Comparison of ENCODE assay signal across 19 cellular contexts in the genomic region with DNA sequence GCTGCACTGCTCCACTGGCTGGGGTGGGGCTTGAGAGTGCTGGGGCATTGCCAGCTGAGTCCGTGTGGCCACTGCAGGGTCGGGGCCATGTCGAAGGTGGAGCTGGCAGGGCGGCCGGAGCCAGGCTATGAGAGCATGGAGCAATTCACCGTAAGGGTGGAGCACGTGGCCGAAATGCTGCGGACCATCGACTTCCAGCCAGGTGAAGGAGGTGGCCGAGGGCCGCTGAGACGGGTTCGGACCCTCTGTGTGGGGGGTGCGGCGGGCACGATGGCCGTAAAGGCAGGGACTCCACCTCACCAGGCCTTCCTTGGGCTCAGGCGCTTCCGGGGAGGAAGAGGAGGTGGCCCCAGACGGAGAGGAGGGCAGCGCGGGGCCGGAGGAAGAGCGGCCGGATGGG. TPM values are rescaled to one million over a fixed set of nuclear protein-coding genes. Genes with fewer than 3 reads are reported as not detected.
DNase-seq lines count a peak whose midpoint lies in the region; ATAC-seq, FAIRE-seq and TF ChIP-seq lines count a peak whose summit lies in the region.
"Had no signal": no experiment of that assay in that cellular context is flagged by ENCODE, and none has a peak within 500 bp of the region (broad histone marks: within the 10 kb centered on the region; RNA-seq: fewer than 3 reads in every experiment).

No MANE protein-coding gene starts in this region.

- no peaks in the 10 kb centered on the region for H3K9me3 ChIP-seq in HUES64 (ENCODE audit: insufficient read depth, low read depth, low read length)
- no peaks in the 10 kb centered on the region for H3K9me3 ChIP-seq in psoas muscle
- no peaks in the 10 kb centered on the region for H3K9me3 ChIP-seq in transverse colon
- H3K9me3 ChIP-seq: breast epithelium, sigmoid colon had no signal

- H3K4me1 ChIP-seq in HUES64 (ENCODE audit: insufficient read depth, low read length) (0 out of 2 replicates have a peak, but pooled peaks cover 6% of the 10 kb centered on the region), psoas muscle (peaks cover 17% of the 10 kb centered on the region), transverse colon (peaks cover 0 to 25% (median 21%) of the 10 kb centered on the region in 4 donors)
- H3K4me1 ChIP-seq: breast epithelium had no signal

- peaks cover 50% of the 10 kb centered on the region for H3K27me3 ChIP-seq in HUES64 (ENCODE audit: insufficient read depth, low read length)
- H3K27me3 ChIP-seq in psoas muscle (ENCODE audit: insufficient read depth in 3 of 3, low read length in 2 of 3): no peaks in the 10 kb centered on the region
- peaks cover 47% of the 10 kb centered on the region for H3K27me3 ChIP-seq in transverse colon

- no peak for TF ChIP-seq CTCF in epithelial cell of proximal tubule (conservative IDR thresholded peaks at IDR 0.05; ENCODE audit: low read depth, low read length)
- no peak for TF ChIP-seq CTCF in psoas muscle (IDR thresholded peaks at IDR 0.05)
- TF ChIP-seq CTCF in transverse colon (IDR thresholded peaks at IDR 0.05): no peak

- H3K27ac ChIP-seq in HUES64 (ENCODE audit: low read depth, low read length) (no peak overlapping the region), psoas muscle (peak overlapping the region; percentile 46), transverse colon (no peak overlapping the region)
- H3K27ac ChIP-seq: 22Rv1, breast epithelium, sigmoid colon had no signal

- peak overlapping the region; percentile 44; the same call in 1 of the 2 replicates for H3K4me3 ChIP-seq in HUES64 (ENCODE audit: low read length)
- H3K4me3 ChIP-seq in epithelial cell of proximal tubule (ENCODE audit: low read depth, low read length): peak overlapping the region; percentile 21
- H3K4me3 ChIP-seq in psoas muscle: no peak overlapping the region
- H3K4me3 ChIP-seq in transverse colon: peak overlapping the region in 1 of 4 donors; percentile 9
- H3K4me3 ChIP-seq: sigmoid colon had no signal

- intact Hi-C loops in psoas muscle (cut with DNase I) (loop anchor here in 1 of 2 donors (10.0 kb wide), 1 partner anchor 331 kb away; a partner anchor contains a TSS), transverse colon (cut with DNase I; ENCODE audit: low total_unique reads) (loop anchor here (5.0 kb wide), 1 partner anchor 134 kb away; no protein-coding TSS in a partner anchor)

- peak in 1 of 4 donors; percentile 1 for ATAC-seq in psoas muscle
- no peak for ATAC-seq in GM21423 (IDR thresholded peaks at IDR 0.05; ENCODE audit: unreplicated experiment)

- WGBS in HUES64: 60% methylated on average over 26 of the region's 26 CpGs
- WGBS in psoas muscle, 3 donors: 32 to 47% (median 40%) methylated on average over 19 to 26 of the region's 26 CpGs
- WGBS in transverse colon (ENCODE audit: low coverage in 1 of 2), 2 donors: 44 to 55% methylated on average over 3 to 23 of the region's 26 CpGs

- DNase-seq in DMS53 (lab: John Stamatoyannopoulos, UW) (peak; percentile 55), DMS53 treated with DMSO at 0.1 percent for 48 hours (lab: John Stamatoyannopoulos, UW; ENCODE audit: unreplicated experiment) (no peak), epithelial cell of proximal tubule (ENCODE audit: low read depth) (no peak), psoas muscle (no peak), frontal cortex (ENCODE audit: low spot score in 2 of 2) (no peak), transverse colon (no peak)
- DNase-seq: activated gamma-delta T cell, KG1, NCI-H1417, NCI-H510A, sigmoid colon had no signal

- in situ Hi-C loops in transverse colon (cut with MboI; ENCODE audit: low pct_ligation_motif_present in 1 of 4, low pct_unique_long_range_greater_than_20kb in 1 of 4, low sequenced_read_pairs in 3 of 4): no loop called here

- TF ChIP-seq EP300 in transverse colon (IDR thresholded peaks at IDR 0.05; ENCODE audit: low read depth): no peak

- no peak for FAIRE-seq in frontal cortex (lab: Jason Lieb, UNC)
- FAIRE-seq: GM18507 had no signal

- peaks cover 3% of the 10 kb centered on the region; the same call in 1 of the 2 replicates for H3K36me3 ChIP-seq in HUES64 (ENCODE audit: insufficient read depth, low read length)
- peaks cover 0 to 85% of the 10 kb centered on the region in 2 donors for H3K36me3 ChIP-seq in psoas muscle (ENCODE audit: insufficient read depth in 1 of 2, low read depth in 1 of 2)
- no peaks in the 10 kb centered on the region for H3K36me3 ChIP-seq in transverse colon
- H3K36me3 ChIP-seq: breast epithelium had no signal

- H3K9ac ChIP-seq in HUES64 (ENCODE audit: low read depth, low read length): peak overlapping the region; percentile 20; the same call in 1 of the 2 replicates

- TF ChIP-seq POLR2A in transverse colon (IDR thresholded peaks at IDR 0.05): no peak

RNA-seq across cellular contexts. Expression of a gene that starts 2.1 kb away (rescaled TPM):
- not detected for polyA plus RNA-seq in HUES64 (2013, experiment 1 of 2)
- 0.57 TPM for polyA plus RNA-seq in HUES64 (2013, experiment 2 of 2)
- total RNA-seq in epithelial cell of proximal tubule (not detected in 2 replicates), psoas muscle (under 1 TPM in 1 of 4 donors, not detected in 3; 0.46 TPM), frontal cortex (1.2 TPM), transverse colon (10 to 100 TPM in 1 of 4 donors, 1 to 10 TPM in 1, under 1 TPM in 1, not detected in 1; 0.82 to 10.8 (median 2.2) TPM)
- 1 to 10 TPM in 1 of 3 donors, under 1 TPM in 2; 0.26 to 3.6 (median 0.44) TPM for polyA plus RNA-seq in psoas muscle

RNA-seq across cellular contexts. Expression of a gene that starts 16.8 kb away (rescaled TPM):
- polyA plus RNA-seq in HUES64 (2013, experiment 1 of 2): 47.6 TPM
- polyA plus RNA-seq in HUES64 (2013, experiment 2 of 2): 61.4 TPM
- total RNA-seq in epithelial cell of proximal tubule (71.3 and 76.5 TPM in 2 replicates), psoas muscle (10 to 100 TPM; 11.9 to 20.9 (median 14.9) TPM), frontal cortex (41.6 TPM), transverse colon (10 to 100 TPM; 34.4 to 53.8 (median 38.3) TPM)
- 10 to 100 TPM; 13.1 to 29.0 (median 14.5) TPM for polyA plus RNA-seq in psoas muscle

RNA-seq across cellular contexts. Expression of a gene that starts 23.9 kb away (rescaled TPM):
- polyA plus RNA-seq in HUES64 (2013, experiment 1 of 2): 1.3 TPM
- 0.95 TPM for polyA plus RNA-seq in HUES64 (2013, experiment 2 of 2)
- total RNA-seq in epithelial cell of proximal tubule: 1.5 TPM in 1 of 2 replicates, not detected in the other
- 100 to 1,000 TPM; 387 to 784 (median 462) TPM for total RNA-seq in psoas muscle
- 100 to 1,000 TPM; 136 to 315 (median 282) TPM for polyA plus RNA-seq in psoas muscle
- total RNA-seq in frontal cortex: not detected
- total RNA-seq in transverse colon: 1 to 10 TPM in 2 of 4 donors, under 1 TPM in 1, not detected in 1; 0.40 to 1.9 (median 1.2) TPM
- polyA plus RNA-seq: CD8-positive, alpha-beta memory T cell had no signal

RNA-seq across cellular contexts. Expression of a gene that starts 30.9 kb away (rescaled TPM):
- 0.20 TPM for polyA plus RNA-seq in HUES64 (2013, experiment 1 of 2)
- polyA plus RNA-seq in HUES64 (2013, experiment 2 of 2): not detected
- total RNA-seq in epithelial cell of proximal tubule (not detected in 2 replicates), psoas muscle (not detected), frontal cortex (not detected), transverse colon (not detected)
- polyA plus RNA-seq in psoas muscle: not detected
- total RNA-seq: breast epithelium; CD8-positive, alpha-beta memory T cell; kidney epithelial cell; myocyte had no signal
- polyA plus RNA-seq: CD8-positive, alpha-beta memory T cell; sigmoid colon had no signal

RNA-seq across cellular contexts. Expression of a gene that starts 43.3 kb away (rescaled TPM):
- polyA plus RNA-seq in HUES64 (2013, experiment 1 of 2): 1.8 TPM
- polyA plus RNA-seq in HUES64 (2013, experiment 2 of 2): 2.9 TPM
- total RNA-seq in epithelial cell of proximal tubule (0.29 TPM in 1 of 2 replicates, not detected in the other), psoas muscle (under 1 TPM in 3 of 4 donors, not detected in 1; 0.10 to 0.92 (median 0.34) TPM), frontal cortex (0.82 TPM), transverse colon (under 1 TPM in 1 of 4 donors, not detected in 3; 0.60 TPM)
- polyA plus RNA-seq in psoas muscle: under 1 TPM; 0.03 to 0.16 (median 0.09) TPM
- polyA plus RNA-seq: CD8-positive, alpha-beta memory T cell had no signal

Comparison
In these comparisons a context has a peak if more than half of its experiments do, and no peak if none do; other contexts are left out.
1. RNA of a gene that starts 23.9 kb away (total RNA-seq): 387 to 784 TPM in psoas muscle; 1.5 TPM in epithelial cell of proximal tubule, 0.40 to 1.9 TPM in transverse colon and not detected in frontal cortex (single experiment); every median in the first group is over 100 times any median in the second.